ENCODE assay signal across 8 cellular contexts in genomic region chr7:8125680-8126444, GRCh38.
DNase-seq lines count a peak whose midpoint lies in the region; ATAC-seq and TF ChIP-seq lines count a peak whose summit lies in the region.

No MANE protein-coding gene starts in this region.

- peak; percentile 68 for ATAC-seq in GM21526 (IDR thresholded peaks at IDR 0.05; ENCODE audit: low FRiP score, unreplicated experiment)
- ATAC-seq in PC-3, result no peak

- H3K27ac ChIP-seq in DOHH2 (ENCODE audit: low read depth, low read length), result peak overlapping the region; percentile 29
- H3K27ac ChIP-seq in Karpas-422 (ENCODE audit: low read length), result no peak overlapping the region
- H3K27ac ChIP-seq in thymus (ENCODE audit: low read depth), result peak overlapping the region; percentile 86
- H3K27ac ChIP-seq in PC-3 (ENCODE audit: low read length), result no peak overlapping the region

- H4K20me1 ChIP-seq in DOHH2 (ENCODE audit: control insufficient read depth, insufficient read depth, low read depth, low read length) (no peaks in the 10 kb centered on the region), Karpas-422 (ENCODE audit: insufficient read depth, low read depth, low read length) (no peaks in the 10 kb centered on the region), PC-3 (ENCODE audit: low read length) (no peaks in the 10 kb centered on the region)

- no peaks in the 10 kb centered on the region for H3K79me2 ChIP-seq in DOHH2 (ENCODE audit: control insufficient read depth, low read length)
- no peaks in the 10 kb centered on the region for H3K79me2 ChIP-seq in Karpas-422 (ENCODE audit: low read length)
- no peaks in the 10 kb centered on the region for H3K79me2 ChIP-seq in PC-3 (ENCODE audit: low read length)

- H3K9me2 ChIP-seq in DOHH2 (replicated peaks; ENCODE audit: control insufficient read depth, low read length), result no peaks in the 10 kb centered on the region
- no peaks in the 10 kb centered on the region for H3K9me2 ChIP-seq in Karpas-422 (replicated peaks; ENCODE audit: insufficient read depth, low read length)
- H3K9me2 ChIP-seq in PC-3 (replicated peaks; ENCODE audit: low read length), result no peaks in the 10 kb centered on the region

- no peak overlapping the region for H3K9ac ChIP-seq in Karpas-422 (ENCODE audit: low read length)
- no peak overlapping the region for H3K9ac ChIP-seq in PC-3 (ENCODE audit: low read length)

- POLR2A ChIA-PET in PC-3 (lab: Charles Lee; ENCODE audit: unreplicated experiment), result no interaction called here

- H2AFZ ChIP-seq in Karpas-422 (ENCODE audit: low read length) (peak overlapping the region; percentile 46; the same call in 1 of the 2 replicates), PC-3 (ENCODE audit: low read length) (no peak overlapping the region)

- 21% methylated on average over 8 of the region's 8 CpGs for WGBS in thymus

- TF ChIP-seq CTCF in DOHH2 (IDR thresholded peaks at IDR 0.05; ENCODE audit: low read depth, low read length, poor library complexity, severe bottlenecking) (peak; percentile 9), PC-3 (conservative IDR thresholded peaks at IDR 0.05; ENCODE audit: low read depth, low read length) (no peak)

- H3K4me1 ChIP-seq in DOHH2 (ENCODE audit: control insufficient read depth, low read length), result peaks cover 46% of the 10 kb centered on the region
- peaks cover 22% of the 10 kb centered on the region for H3K4me1 ChIP-seq in Karpas-422 (ENCODE audit: low read length)
- H3K4me1 ChIP-seq in thymus (ENCODE audit: control insufficient read depth, insufficient read depth, low read length), result peaks cover 26% of the 10 kb centered on the region
- H3K4me1 ChIP-seq in PC-3 (ENCODE audit: insufficient read depth, low read length), result no peaks in the 10 kb centered on the region

- H3K4me3 ChIP-seq in DOHH2 (ENCODE audit: low read length) (peak overlapping the region; percentile 39), Karpas-422 (ENCODE audit: low read length) (no peak overlapping the region), thymus (ENCODE audit: low read length) (no peak overlapping the region), PC-3 (ENCODE audit: low read length) (no peak overlapping the region)

- H3K4me2 ChIP-seq in DOHH2 (ENCODE audit: low read length) (peak overlapping the region; percentile 61), Karpas-422 (ENCODE audit: low read depth, low read length, poor library complexity, severe bottlenecking) (peak overlapping the region; percentile 2), PC-3 (ENCODE audit: low read length) (no peak overlapping the region)

- DNase-seq in Karpas-422 (peak; percentile 51), medulla oblongata (ENCODE audit: extremely low spot score) (peak; percentile 11), epidermal melanocyte (ENCODE audit: insufficient read length, low spot score) (no peak), PC-3 (no peak)
- peak; percentile 58 for DNase-seq in activated CD8-positive, alpha-beta memory T cell treated with anti-CD3 and anti-CD28 coated beads, Interleukin-2, amount 50 U/mL, for 24 hours (ENCODE audit: extremely low read depth)

- no TSS peak for BruUV-seq in PC-3 (replicated peaks; lab: Mats Ljungman, UMichigan)

- H3F3A ChIP-seq in DOHH2 (ENCODE audit: control insufficient read depth, insufficient read depth) (no peaks in the 10 kb centered on the region), PC-3 (ENCODE audit: low read length, unreplicated experiment) (no peaks in the 10 kb centered on the region)

- CTCF ChIA-PET in PC-3 (lab: Charles Lee), result no interaction called here

- no peaks in the 10 kb centered on the region for H3K36me3 ChIP-seq in DOHH2 (ENCODE audit: control insufficient read depth, low read length)
- H3K36me3 ChIP-seq in Karpas-422 (ENCODE audit: insufficient read depth, low read length), result no peaks in the 10 kb centered on the region
- H3K36me3 ChIP-seq in thymus (ENCODE audit: control insufficient read depth, insufficient read depth), result no peaks in the 10 kb centered on the region
- no peaks in the 10 kb centered on the region for H3K36me3 ChIP-seq in PC-3 (ENCODE audit: low read depth, low read length)

- H3K9me3 ChIP-seq in DOHH2 (ENCODE audit: control insufficient read depth, insufficient read depth, low read length) (no peaks in the 10 kb centered on the region), Karpas-422 (ENCODE audit: low read length) (no peaks in the 10 kb centered on the region), thymus (ENCODE audit: control insufficient read depth) (no peaks in the 10 kb centered on the region), PC-3 (ENCODE audit: low read length) (no peaks in the 10 kb centered on the region)

- H3K27me3 ChIP-seq in DOHH2 (ENCODE audit: control insufficient read depth, low read length) (no peaks in the 10 kb centered on the region), Karpas-422 (ENCODE audit: low read length) (no peaks in the 10 kb centered on the region), thymus (ENCODE audit: control insufficient read depth, insufficient read depth) (no peaks in the 10 kb centered on the region), PC-3 (ENCODE audit: low read length) (no peaks in the 10 kb centered on the region)

- intact Hi-C loops in PC-3 (cut with micrococcal nuclease), result no loop called here

Comparison
In these comparisons a context has a peak if more than half of its experiments do, and no peak if none do; other contexts are left out.
1. H3K27ac ChIP-seq: peak in DOHH2 (single experiment) and thymus (single experiment); none in Karpas-422 (single experiment) and PC-3 (single experiment).
2. DNase-seq: peak in Karpas-422 (single experiment), activated CD8-positive, alpha-beta memory T cell treated with anti-CD3 and anti-CD28 coated beads, Interleukin-2, amount 50 U/mL, for 24 hours (single experiment) and medulla oblongata (single experiment); none in epidermal melanocyte (single experiment) and PC-3 (single experiment).